In the genomic region with DNA sequence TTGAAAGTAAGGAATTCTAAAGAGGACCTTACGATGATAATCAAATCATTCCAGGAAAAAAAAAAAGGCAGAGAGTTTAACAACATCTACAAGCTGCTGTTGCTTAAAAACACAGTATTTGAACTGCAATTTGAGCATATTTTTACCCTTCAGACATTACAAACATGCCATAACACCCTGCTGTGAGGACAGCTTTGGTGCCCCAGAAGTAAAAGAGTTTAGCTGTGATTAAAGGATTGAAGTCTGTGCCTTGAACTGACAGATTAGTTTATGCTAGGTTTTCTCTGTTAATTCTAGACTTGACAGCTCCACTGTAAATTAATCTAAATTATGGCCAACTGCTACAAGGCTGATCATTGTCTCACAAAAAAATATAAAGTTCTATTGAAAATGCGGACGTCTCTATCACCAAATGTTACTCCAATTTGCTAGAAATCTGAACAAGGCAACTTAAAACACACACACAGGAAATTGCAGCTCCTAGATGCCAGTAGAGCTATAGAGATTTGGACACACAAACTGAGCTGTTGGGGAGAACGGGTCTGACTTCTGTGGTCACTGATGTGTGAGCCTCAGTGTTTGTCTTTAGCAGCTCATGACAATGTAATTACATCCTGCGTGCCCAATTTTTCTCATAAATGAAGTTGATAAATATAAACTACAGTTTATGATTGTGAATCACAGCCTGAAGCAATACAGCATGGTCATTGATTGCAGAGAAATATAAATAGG, we compare ENCODE assay signal across 13 cellular contexts.
DNase-seq lines count a peak whose midpoint lies in the region; ATAC-seq and TF ChIP-seq lines count a peak whose summit lies in the region.
"Had no signal": no experiment of that assay in that cellular context is flagged by ENCODE, and none has a peak within 500 bp of the region (broad histone marks: within the 10 kb centered on the region; RNA-seq: fewer than 3 reads in every experiment).

No MANE protein-coding gene starts in this region.

- H3K27me3 ChIP-seq in BLaER1 treated with 17β-estradiol and CSF1 and Interleukin-3, amounts not matched to agents 10 nM and 100 nM = no peaks in the 10 kb centered on the region
- H3K27me3 ChIP-seq in gastrocnemius medialis = no peaks in the 10 kb centered on the region
- no peaks in the 10 kb centered on the region for H3K27me3 ChIP-seq in right atrium auricular region
- H3K27me3 ChIP-seq in right cardiac atrium (ENCODE audit: control insufficient read depth, insufficient read depth) = no peaks in the 10 kb centered on the region

- no peak for ATAC-seq in activated T-helper 17 cell treated with anti-CD3 and anti-CD28 coated beads, Interleukin-2, amount 50 U/mL, for 72 hours (replicated peaks)
- ATAC-seq in gastrocnemius medialis (no peak), right cardiac atrium (no peak)

- H3K27ac ChIP-seq in BLaER1 treated with 17β-estradiol and CSF1 and Interleukin-3, amounts not matched to agents 10 nM and 100 nM = no peak overlapping the region
- H3K27ac ChIP-seq in gastrocnemius medialis = no peak overlapping the region
- no peak overlapping the region for H3K27ac ChIP-seq in right atrium auricular region
- H3K27ac ChIP-seq in right cardiac atrium (ENCODE audit: low read length) = no peak overlapping the region

- H3K4me3 Mint-ChIP-seq in activated T-helper 17 cell treated with anti-CD3 and anti-CD28 coated beads, Interleukin-2, amount 50 U/mL, for 72 hours = no peak overlapping the region
- H3K4me3 Mint-ChIP-seq: activated naive CD4-positive, alpha-beta T cell treated with anti-CD3 and anti-CD28 coated beads, Interleukin-2, amount 50 U/mL, for 24 hours had no signal

- H3K9ac ChIP-seq in BLaER1 treated with 17β-estradiol and CSF1 and Interleukin-3, amounts not matched to agents 10 nM and 100 nM = no peak overlapping the region

- no peaks in the 10 kb centered on the region for H3K4me1 Mint-ChIP-seq in activated T-helper 17 cell treated with anti-CD3 and anti-CD28 coated beads, Interleukin-2, amount 50 U/mL, for 72 hours
- H3K4me1 Mint-ChIP-seq: activated naive CD4-positive, alpha-beta T cell treated with anti-CD3 and anti-CD28 coated beads, Interleukin-2, amount 50 U/mL, for 24 hours had no signal

- peaks cover 5% of the 10 kb centered on the region for H3K27me3 Mint-ChIP-seq in activated T-helper 17 cell treated with anti-CD3 and anti-CD28 coated beads, Interleukin-2, amount 50 U/mL, for 72 hours
- H3K27me3 Mint-ChIP-seq: activated naive CD4-positive, alpha-beta T cell treated with anti-CD3 and anti-CD28 coated beads, Interleukin-2, amount 50 U/mL, for 24 hours had no signal

- POLR2A ChIA-PET in HEK293T (lab: Yijun Ruan, JAX) = no interaction called here

- in situ Hi-C loops in gastrocnemius medialis (cut with MboI; ENCODE audit: low sequenced_read_pairs in 4 of 4) = no loop called here

- H3K4me1 ChIP-seq in BLaER1 treated with 17β-estradiol and CSF1 and Interleukin-3, amounts not matched to agents 10 nM and 100 nM = peaks cover 0 to 18% (median 9%) of the 10 kb centered on the region in 10 experiments; a peak in 16 of 20 replicates
- no peaks in the 10 kb centered on the region for H3K4me1 ChIP-seq in gastrocnemius medialis
- no peaks in the 10 kb centered on the region for H3K4me1 ChIP-seq in right atrium auricular region
- no peaks in the 10 kb centered on the region for H3K4me1 ChIP-seq in right cardiac atrium (ENCODE audit: control insufficient read depth, insufficient read depth, low read length)

- DNase-seq in HEK293T (ENCODE audit: extremely low spot score) (no peak), NCI-H748 (lab: John Stamatoyannopoulos, UW; ENCODE audit: unreplicated experiment) (peak; percentile 53), foreskin melanocyte (peak; percentile 17), gastrocnemius medialis (no peak), right atrium auricular region (ENCODE audit: low spot score) (no peak), right cardiac atrium (no peak)
- DNase-seq: activated CD8-positive, alpha-beta memory T cell treated with anti-CD3 and anti-CD28 coated beads, Interleukin-2, amount 50 U/mL, for 48 hours; HCEC 1CT; posterior cingulate gyrus; substantia nigra had no signal

- no peaks in the 10 kb centered on the region for H4K20me1 ChIP-seq in BLaER1 treated with 17β-estradiol and CSF1 and Interleukin-3, amounts not matched to agents 10 nM and 100 nM

- no peak overlapping the region for H3K4me3 ChIP-seq in BLaER1 treated with 17β-estradiol and CSF1 and Interleukin-3, amounts not matched to agents 10 nM and 100 nM
- H3K4me3 ChIP-seq in gastrocnemius medialis = no peak overlapping the region
- H3K4me3 ChIP-seq in right atrium auricular region = no peak overlapping the region
- no peak overlapping the region for H3K4me3 ChIP-seq in right cardiac atrium (ENCODE audit: low read length)

- no peak for TF ChIP-seq CTCF in gastrocnemius medialis (IDR thresholded peaks at IDR 0.05 in 4 of 5, conservative IDR thresholded peaks at IDR 0.05 in 1 of 5)
- TF ChIP-seq CTCF in right atrium auricular region (IDR thresholded peaks at IDR 0.05) = no peak

- CTCF ChIA-PET in HEK293T (lab: Yijun Ruan, JAX) = interaction anchor here (1.2 to 1.5 kb wide), 2 partner anchors 72 to 74 kb away, joined by 3 read pairs; no protein-coding TSS in a partner anchor

- intact Hi-C loops in gastrocnemius medialis (cut with DNase I; ENCODE audit: low total_unique reads) (no loop called here), right cardiac atrium (cut with DNase I) (no loop called here)

- 0 out of 22 replicates have a peak, but pooled peaks cover 0 to 5% (median 0%) of the 10 kb centered on the region in 11 experiments for H3K9me3 ChIP-seq in BLaER1 treated with 17β-estradiol and CSF1 and Interleukin-3, amounts not matched to agents 10 nM and 100 nM (replicated peaks in 1 of 11)
- H3K9me3 ChIP-seq in gastrocnemius medialis = no peaks in the 10 kb centered on the region
- H3K9me3 ChIP-seq in right atrium auricular region = no peaks in the 10 kb centered on the region
- H3K9me3 ChIP-seq in right cardiac atrium (ENCODE audit: control insufficient read depth, low read length) = no peaks in the 10 kb centered on the region

- H3K36me3 Mint-ChIP-seq in activated T-helper 17 cell treated with anti-CD3 and anti-CD28 coated beads, Interleukin-2, amount 50 U/mL, for 72 hours (ENCODE audit: low read depth) = no peaks in the 10 kb centered on the region
- H3K36me3 Mint-ChIP-seq: activated naive CD4-positive, alpha-beta T cell treated with anti-CD3 and anti-CD28 coated beads, Interleukin-2, amount 50 U/mL, for 24 hours had no signal

- 52% methylated on average over 5 of the region's 5 CpGs for WGBS in right cardiac atrium

- H3K36me3 ChIP-seq in BLaER1 treated with 17β-estradiol and CSF1 and Interleukin-3, amounts not matched to agents 10 nM and 100 nM = no peaks in the 10 kb centered on the region
- H3K36me3 ChIP-seq in gastrocnemius medialis (no peaks in the 10 kb centered on the region), right atrium auricular region (no peaks in the 10 kb centered on the region)

- peak overlapping the region in 6 of 11 experiments; percentile 10 to 48 (median 38); a peak in 7 of 22 replicates for H3K4me2 ChIP-seq in BLaER1 treated with 17β-estradiol and CSF1 and Interleukin-3, amounts not matched to agents 10 nM and 100 nM

- TF ChIP-seq POLR2A in gastrocnemius medialis (IDR thresholded peaks at IDR 0.05) = no peak

- no peaks in the 10 kb centered on the region for H3K9me3 Mint-ChIP-seq in activated T-helper 17 cell treated with anti-CD3 and anti-CD28 coated beads, Interleukin-2, amount 50 U/mL, for 72 hours
- H3K9me3 Mint-ChIP-seq: activated naive CD4-positive, alpha-beta T cell treated with anti-CD3 and anti-CD28 coated beads, Interleukin-2, amount 50 U/mL, for 24 hours had no signal

- no peak overlapping the region for H3K27ac Mint-ChIP-seq in activated T-helper 17 cell treated with anti-CD3 and anti-CD28 coated beads, Interleukin-2, amount 50 U/mL, for 72 hours
- H3K27ac Mint-ChIP-seq: activated naive CD4-positive, alpha-beta T cell treated with anti-CD3 and anti-CD28 coated beads, Interleukin-2, amount 50 U/mL, for 24 hours had no signal

TF ChIP-seq in HEK293T, 16 proteins besides CTCF, POLR2A, EP300 and RAD21:
- TF ChIP-seq, protein P1, sequence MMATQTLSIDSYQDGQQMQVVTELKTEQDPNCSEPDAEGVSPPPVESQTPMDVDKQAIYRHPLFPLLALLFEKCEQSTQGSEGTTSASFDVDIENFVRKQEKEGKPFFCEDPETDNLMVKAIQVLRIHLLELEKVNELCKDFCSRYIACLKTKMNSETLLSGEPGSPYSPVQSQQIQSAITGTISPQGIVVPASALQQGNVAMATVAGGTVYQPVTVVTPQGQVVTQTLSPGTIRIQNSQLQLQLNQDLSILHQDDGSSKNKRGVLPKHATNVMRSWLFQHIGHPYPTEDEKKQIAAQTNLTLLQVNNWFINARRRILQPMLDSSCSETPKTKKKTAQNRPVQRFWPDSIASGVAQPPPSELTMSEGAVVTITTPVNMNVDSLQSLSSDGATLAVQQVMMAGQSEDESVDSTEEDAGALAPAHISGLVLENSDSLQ (IDR thresholded peaks at IDR 0.05) = 0 out of 2 replicates have a peak, but pooled peaks have one; percentile 12
- no peak for TF ChIP-seq FOXA1 (IDR thresholded peaks at IDR 0.05)

Comparison
In these comparisons a context has a peak if more than half of its experiments do, and no peak if none do; other contexts are left out.
1. DNase-seq: peak in NCI-H748 (single experiment) and foreskin melanocyte (single experiment); none in HEK293T (single experiment), gastrocnemius medialis (0 of 2), right atrium auricular region (single experiment) and right cardiac atrium (0 of 3).